ENCODE assay signal across 8 cellular contexts in genomic region chr2:98385050-98385699, GRCh38. TPM values are rescaled to one million over a fixed set of nuclear protein-coding genes. Genes with fewer than 3 reads are reported as not detected.
DNase-seq lines count a peak whose midpoint lies in the region; ATAC-seq, FAIRE-seq and TF ChIP-seq lines count a peak whose summit lies in the region.

No MANE protein-coding gene starts in this region.

- no peaks in the 10 kb centered on the region for H3K36me3 Mint-ChIP-seq in activated naive CD4-positive, alpha-beta T cell treated with anti-CD3 and anti-CD28 coated beads, Interleukin-2, amount 50 U/mL, for 72 hours

- DNase-seq in A549 (ENCODE audit: low read depth in 1 of 2, low spot score in 1 of 2): peak; percentile 76 to 78
- peak; percentile 58 for DNase-seq in NCI-H1092 treated with DMSO at 0.1 percent for 48 hours (lab: John Stamatoyannopoulos, UW)
- DNase-seq in SKM-1 treated with dmso at 0.1 percent for 144 hours (lab: John Stamatoyannopoulos, UW; ENCODE audit: unreplicated experiment): peak; percentile 82
- peak in 1 of 2 donors; percentile 76 for DNase-seq in activated naive CD4-positive, alpha-beta T cell treated with anti-CD3 and anti-CD28 coated beads, Interleukin-2, amount 50 U/mL, for 72 hours (ENCODE audit: low spot score in 2 of 2)
- peak; percentile 71 to 94 (median 87) for DNase-seq in head of caudate nucleus
- DNase-seq in pons (ENCODE audit: low spot score): peak; percentile 83
- peak; percentile 89 for DNase-seq in upper lobe of right lung

- H3K4me3 ChIP-seq in A549 (no peak overlapping the region), upper lobe of right lung (no peak overlapping the region)

- no peak for TF ChIP-seq EP300 in A549 (IDR thresholded peaks at IDR 0.05)

- FAIRE-seq in A549 (lab: Jason Lieb, UNC): peak; percentile 61

- intact Hi-C loops in head of caudate nucleus (cut with DNase I): no loop called here
- intact Hi-C loops in upper lobe of right lung (cut with DNase I): no loop called here

- POLR2A ChIA-PET in A549 (lab: Yijun Ruan, JAX): no interaction called here

- no peaks in the 10 kb centered on the region for H3K9me3 Mint-ChIP-seq in activated naive CD4-positive, alpha-beta T cell treated with anti-CD3 and anti-CD28 coated beads, Interleukin-2, amount 50 U/mL, for 72 hours

- WGBS in A549 (ENCODE audit: missing lambda C conversion rate): 1% methylated on average over 7 of the region's 7 CpGs

- peak; percentile 97 to 99 for TF ChIP-seq RAD21 in A549 (conservative IDR thresholded peaks at IDR 0.05 in 1 of 2, IDR thresholded peaks at IDR 0.05 in 1 of 2)

- H3K27ac Mint-ChIP-seq in activated naive CD4-positive, alpha-beta T cell treated with anti-CD3 and anti-CD28 coated beads, Interleukin-2, amount 50 U/mL, for 72 hours: no peak overlapping the region

- H3K4me2 ChIP-seq in A549: no peak overlapping the region

- TF ChIP-seq CTCF in A549 (IDR thresholded peaks at IDR 0.05) (peak; percentile 95), upper lobe of right lung (IDR thresholded peaks at IDR 0.05) (peak; percentile 91)

- no peaks in the 10 kb centered on the region for H3K36me3 ChIP-seq in upper lobe of right lung

- TF ChIP-seq POLR2A in A549 (IDR thresholded peaks at IDR 0.05; ENCODE audit: low read length): no peak

- H3K4me1 ChIP-seq in A549 (no peaks in the 10 kb centered on the region), upper lobe of right lung (no peaks in the 10 kb centered on the region)

- CTCF ChIA-PET in A549 (lab: Yijun Ruan, JAX): interaction anchor here (0.6 to 8.0 kb wide), 39 partner anchors 8 to 794 kb away, joined by 3 to 61 read pairs (median 4); partner anchors contain the start of genes ACTR1B and COX5B

- ATAC-seq in A549: peak; percentile 87 to 98
- ATAC-seq in GM18520 (IDR thresholded peaks at IDR 0.05; ENCODE audit: unreplicated experiment): peak; percentile 72
- ATAC-seq in activated naive CD4-positive, alpha-beta T cell treated with anti-CD3 and anti-CD28 coated beads, Interleukin-2, amount 50 U/mL, for 72 hours: peak; percentile 78 to 81
- peak; percentile 92 for ATAC-seq in upper lobe of right lung

- no peaks in the 10 kb centered on the region for H3K9me3 ChIP-seq in A549
- no peaks in the 10 kb centered on the region for H3K9me3 ChIP-seq in upper lobe of right lung

- no peaks in the 10 kb centered on the region for H3K27me3 ChIP-seq in upper lobe of right lung

- H3K27ac ChIP-seq in A549 (no peak overlapping the region), upper lobe of right lung (no peak overlapping the region)

TF ChIP-seq in A549, 52 proteins besides CTCF, POLR2A, EP300 and RAD21:
- TF ChIP-seq SREBF2 (IDR thresholded peaks at IDR 0.05) (no peak), HES2 (IDR thresholded peaks at IDR 0.05) (no peak), SMC3 (IDR thresholded peaks at IDR 0.05) (peak; percentile 93), FOSL2 (IDR thresholded peaks at IDR 0.05) (no peak), FOSL2 (CRISPR knock-in tag; IDR thresholded peaks at IDR 0.05) (no peak), CEBPB (IDR thresholded peaks at IDR 0.05) (peak in 1 of 2 experiments; percentile 38; a peak in 2 of 4 replicates), KDM5A (IDR thresholded peaks at IDR 0.05) (no peak), POLR2AphosphoS2 (conservative IDR thresholded peaks at IDR 0.05; ENCODE audit: low read length) (no peak), MAFK (IDR thresholded peaks at IDR 0.05; ENCODE audit: partially characterized antibody) (no peak), BCL3 (IDR thresholded peaks at IDR 0.05) (no peak), EHMT2 (IDR thresholded peaks at IDR 0.05; ENCODE audit: low read depth) (no peak), NPAS2 (CRISPR knock-in tag; IDR thresholded peaks at IDR 0.05; ENCODE audit: borderline replicate concordance) (no peak)

RNA-seq across cellular contexts. Expression of gene CNGA3, which starts 38.9 kb away (rescaled TPM):
- polyA plus RNA-seq in A549 (2011; rRNA removed) (not detected in 2 replicates), A549 (2017; fragmentation: RNase III; extraction: RNeasy Plus Mini Kit Qiagen cat#74134 plus additional on column Dnase treatment) (not detected in 3 replicates)
- polyA plus RNA-seq in A549 (2012; cell fraction: cytosol; rRNA removed): not detected in 2 replicates
- polyA plus RNA-seq in A549 (2012; cell fraction: nucleus; rRNA removed): not detected in 2 replicates
- polyA minus RNA-seq in A549 (2011; rRNA and poly(A)+ RNA removed): not detected in 2 replicates
- not detected for total RNA-seq in activated naive CD4-positive, alpha-beta T cell treated with anti-CD3 and anti-CD28 coated beads, Interleukin-2, amount 50 U/mL, for 72 hours
- 0.17 TPM for total RNA-seq in upper lobe of right lung

RNA-seq across cellular contexts. Expression of gene INPP4A, which starts 59.5 kb away (rescaled TPM):
- polyA plus RNA-seq in A549 (2011; rRNA removed) (16.0 and 20.2 TPM in 2 replicates), A549 (2017; fragmentation: RNase III; extraction: RNeasy Plus Mini Kit Qiagen cat#74134 plus additional on column Dnase treatment) (8.8 to 9.6 TPM (median 9.4 TPM) in 3 replicates)
- polyA plus RNA-seq in A549 (2012; cell fraction: cytosol; rRNA removed): 16.9 and 20.4 TPM in 2 replicates
- polyA plus RNA-seq in A549 (2012; cell fraction: nucleus; rRNA removed): 26.4 and 30.0 TPM in 2 replicates
- polyA minus RNA-seq in A549 (2011; rRNA and poly(A)+ RNA removed): 62.4 and 71.9 TPM in 2 replicates
- 10 to 100 TPM; 46.6 to 48.1 TPM for total RNA-seq in activated naive CD4-positive, alpha-beta T cell treated with anti-CD3 and anti-CD28 coated beads, Interleukin-2, amount 50 U/mL, for 72 hours
- 35.0 TPM for total RNA-seq in upper lobe of right lung
